In genomic region chr3:120420360-120420759, GRCh38 we compare ENCODE assay signal across 16 cellular contexts. TPM values are rescaled to one million over a fixed set of nuclear protein-coding genes. Genes with fewer than 3 reads are reported as not detected.
DNase-seq lines count a peak whose midpoint lies in the region; ATAC-seq and TF ChIP-seq lines count a peak whose summit lies in the region.
"Had no signal": no experiment of that assay in that cellular context is flagged by ENCODE, and none has a peak within 500 bp of the region (broad histone marks: within the 10 kb centered on the region; RNA-seq: fewer than 3 reads in every experiment).

No MANE protein-coding gene starts in this region.

- H3K9ac ChIP-seq in mucosa of rectum (ENCODE audit: low read depth in 1 of 2, low read length in 2 of 2): no peak overlapping the region

- no peaks in the 10 kb centered on the region for H3K36me3 ChIP-seq in mucosa of rectum (ENCODE audit: control insufficient read depth in 2 of 2, insufficient read depth in 2 of 2, low read length in 2 of 2)
- H3K36me3 ChIP-seq in tibial nerve: no peaks in the 10 kb centered on the region
- H3K36me3 ChIP-seq: colonic mucosa, spleen had no signal

- peaks cover 20% of the 10 kb centered on the region for H3K4me1 Mint-ChIP-seq in stimulated activated naive CD8-positive, alpha-beta T cell treated with anti-CD3 and anti-CD28 coated beads, Interleukin-15, amount 100 ng/mL, for 72 hours

- H3K27me3 ChIP-seq in mucosa of rectum (ENCODE audit: control insufficient read depth in 2 of 2, insufficient read depth in 2 of 2, low read length in 2 of 2) (no peaks in the 10 kb centered on the region), tibial nerve (no peaks in the 10 kb centered on the region)
- H3K27me3 ChIP-seq: colonic mucosa, spleen had no signal

- no peak for TF ChIP-seq POLR2A in tibial nerve (IDR thresholded peaks at IDR 0.05)

- WGBS in tibial nerve, 2 donors: 33 to 64% methylated on average over 3 of the region's 3 CpGs

- no peaks in the 10 kb centered on the region for H3K9me3 Mint-ChIP-seq in stimulated activated naive CD8-positive, alpha-beta T cell treated with anti-CD3 and anti-CD28 coated beads, Interleukin-15, amount 100 ng/mL, for 72 hours
- H3K9me3 Mint-ChIP-seq: activated naive CD4-positive, alpha-beta T cell treated with anti-CD3 and anti-CD28 coated beads, Interleukin-2, amount 50 U/mL, for 72 hours; CD8-positive, alpha-beta memory T cell had no signal

- H3K4me3 ChIP-seq in coronary artery (no peak overlapping the region), mucosa of rectum (ENCODE audit: low read length in 2 of 2) (no peak overlapping the region), tibial nerve (no peak overlapping the region)
- H3K4me3 ChIP-seq: colonic mucosa, spleen had no signal

- peaks cover 17 to 20% of the 10 kb centered on the region in 2 donors for H3K4me1 ChIP-seq in mucosa of rectum (ENCODE audit: control insufficient read depth in 2 of 2, insufficient read depth in 2 of 2, low read length in 2 of 2)
- peaks cover 3 to 97% (median 58%) of the 10 kb centered on the region in 4 donors for H3K4me1 ChIP-seq in tibial nerve

- TF ChIP-seq EP300 in tibial nerve (IDR thresholded peaks at IDR 0.05): no peak

- no peak overlapping the region for H3K27ac Mint-ChIP-seq in stimulated activated naive CD8-positive, alpha-beta T cell treated with anti-CD3 and anti-CD28 coated beads, Interleukin-15, amount 100 ng/mL, for 72 hours
- H3K27ac Mint-ChIP-seq: activated naive CD4-positive, alpha-beta T cell treated with anti-CD3 and anti-CD28 coated beads, Interleukin-2, amount 50 U/mL, for 72 hours; CD8-positive, alpha-beta memory T cell had no signal

- peak overlapping the region; percentile 84 for H3K27ac ChIP-seq in VCaP
- peak overlapping the region; percentile 80 to 81 for H3K27ac ChIP-seq in coronary artery
- H3K27ac ChIP-seq in mucosa of rectum (ENCODE audit: low read depth in 2 of 2, low read length in 2 of 2): peak overlapping the region; percentile 44 to 66
- H3K27ac ChIP-seq in tibial nerve: peak overlapping the region; percentile 63 to 89 (median 84)
- H3K27ac ChIP-seq: colonic mucosa had no signal

- H3K9me3 ChIP-seq in mucosa of rectum (ENCODE audit: control insufficient read depth in 2 of 2, low read length in 2 of 2): no peaks in the 10 kb centered on the region
- H3K9me3 ChIP-seq in tibial nerve: no peaks in the 10 kb centered on the region
- H3K9me3 ChIP-seq: colonic mucosa, spleen had no signal

- ATAC-seq in stimulated activated naive CD8-positive, alpha-beta T cell treated with anti-CD3 and anti-CD28 coated beads, Interleukin-15, amount 100 ng/mL, for 72 hours: no peak
- ATAC-seq: activated naive CD4-positive, alpha-beta T cell treated with anti-CD3 and anti-CD28 coated beads, Interleukin-2, amount 50 U/mL, for 72 hours had no signal

- H3K27me3 Mint-ChIP-seq in stimulated activated naive CD8-positive, alpha-beta T cell treated with anti-CD3 and anti-CD28 coated beads, Interleukin-15, amount 100 ng/mL, for 72 hours: peaks cover 17% of the 10 kb centered on the region

- DNase-seq in coronary artery (ENCODE audit: low spot score) (peak; percentile 4), tibial nerve (ENCODE audit: low spot score in 2 of 2) (no peak), 8988T (no peak)
- no peak for DNase-seq in activated T-cell treated with anti-CD3 and anti-CD28 coated beads, Interleukin-2, amount 50 U/mL, for 48 hours
- DNase-seq in stimulated activated naive CD8-positive, alpha-beta T cell treated with anti-CD3 and anti-CD28 coated beads, Interleukin-15, amount 100 ng/mL, for 72 hours: no peak
- DNase-seq: activated CD4-positive, alpha-beta T cell treated with anti-CD3 and anti-CD28 coated beads for 1 hour; CD8-positive, alpha-beta memory T cell; colonic mucosa; NCI-H2081 treated with DMSO at 0.1 percent for 48 hours; NCI-H526 treated with DMSO at 0.1 percent for 48 hours; spleen; T-helper 2 cell had no signal

- TF ChIP-seq CTCF in VCaP (conservative IDR thresholded peaks at IDR 0.05) (no peak), coronary artery (IDR thresholded peaks at IDR 0.05) (no peak), tibial nerve (IDR thresholded peaks at IDR 0.05) (no peak)

- H3K4me3 Mint-ChIP-seq in stimulated activated naive CD8-positive, alpha-beta T cell treated with anti-CD3 and anti-CD28 coated beads, Interleukin-15, amount 100 ng/mL, for 72 hours: no peak overlapping the region

RNA-seq across cellular contexts. Expression of gene FSTL1, which starts 30.4 kb away (rescaled TPM):
- total RNA-seq in tibial nerve: 100 to 1,000 TPM; 389 to 942 (median 486) TPM
- total RNA-seq: HT-29 had no signal
